In the genomic region with DNA sequence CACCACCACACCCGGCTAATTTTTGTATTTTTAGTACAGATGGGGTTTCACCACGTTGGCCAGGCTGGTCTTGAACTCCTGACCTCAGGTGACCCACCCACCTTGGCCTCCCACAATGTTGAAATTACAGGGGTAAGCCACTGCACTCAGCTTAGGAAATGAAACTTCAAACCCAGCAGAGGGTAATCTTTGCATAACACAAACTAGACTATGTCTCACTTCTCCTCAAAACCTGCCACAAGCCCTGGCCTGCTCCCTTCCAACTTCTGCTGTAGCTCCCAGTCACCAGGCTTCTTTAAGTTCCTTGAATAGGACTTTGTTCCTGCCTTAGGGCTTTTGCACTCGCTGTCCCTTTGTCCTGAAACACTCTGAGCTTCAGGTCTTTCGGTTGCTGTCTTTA, we compare ENCODE assay signal across 10 cellular contexts. TPM values are rescaled to one million over a fixed set of nuclear protein-coding genes. Genes with fewer than 3 reads are reported as not detected.
A peak's percentile ranks its signal among the peaks of the same experiment; 100 is the strongest.
DNase-seq lines count a peak whose midpoint lies in the region; ATAC-seq and TF ChIP-seq lines count a peak whose summit lies in the region.
"Had no signal": no experiment of that assay in that cellular context is flagged by ENCODE, and none has a peak within 500 bp of the region (broad histone marks: within the 10 kb centered on the region; RNA-seq: fewer than 3 reads in every experiment).

No MANE protein-coding gene starts in this region.

- TF ChIP-seq POLR2A in body of pancreas (IDR thresholded peaks at IDR 0.05): no peak
- TF ChIP-seq POLR2A in upper lobe of left lung (IDR thresholded peaks at IDR 0.05): no peak

- H3K9me3 ChIP-seq in body of pancreas (no peaks in the 10 kb centered on the region), right atrium auricular region (no peaks in the 10 kb centered on the region), upper lobe of left lung (no peaks in the 10 kb centered on the region)

- ATAC-seq in activated T-cell treated with anti-CD3 and anti-CD28 coated beads, Interleukin-2, amount 50 U/mL, for 72 hours (replicated peaks in 1 of 2): no peak
- peak; percentile 62 for ATAC-seq in HG03175 (IDR thresholded peaks at IDR 0.05; ENCODE audit: unreplicated experiment)
- ATAC-seq in body of pancreas: no peak
- ATAC-seq in upper lobe of left lung (ENCODE audit: low FRiP score in 2 of 2): no peak

- peaks cover 7% of the 10 kb centered on the region for H3K27me3 Mint-ChIP-seq in activated T-cell treated with anti-CD3 and anti-CD28 coated beads, Interleukin-2, amount 50 U/mL, for 24 hours
- H3K27me3 Mint-ChIP-seq in activated T-cell treated with anti-CD3 and anti-CD28 coated beads, Interleukin-2, amount 50 U/mL, for 72 hours (ENCODE audit: low read depth): peaks cover 15% of the 10 kb centered on the region

- H3K4me1 ChIP-seq in body of pancreas (peaks cover 62% of the 10 kb centered on the region), right atrium auricular region (peaks cover 0 to 15% of the 10 kb centered on the region in 2 donors), upper lobe of left lung (peaks cover 17 to 50% (median 24%) of the 10 kb centered on the region in 4 donors)

- H3K36me3 Mint-ChIP-seq in activated T-cell treated with anti-CD3 and anti-CD28 coated beads, Interleukin-2, amount 50 U/mL, for 24 hours (ENCODE audit: low read depth): no peaks in the 10 kb centered on the region
- no peaks in the 10 kb centered on the region for H3K36me3 Mint-ChIP-seq in activated T-cell treated with anti-CD3 and anti-CD28 coated beads, Interleukin-2, amount 50 U/mL, for 72 hours (ENCODE audit: insufficient read depth in 2 of 2)

- H3K4me1 Mint-ChIP-seq in activated T-cell treated with anti-CD3 and anti-CD28 coated beads, Interleukin-2, amount 50 U/mL, for 24 hours (ENCODE audit: low read depth): peaks cover 23% of the 10 kb centered on the region
- peaks cover 43% of the 10 kb centered on the region for H3K4me1 Mint-ChIP-seq in activated T-cell treated with anti-CD3 and anti-CD28 coated beads, Interleukin-2, amount 50 U/mL, for 72 hours (ENCODE audit: low read depth)

- TF ChIP-seq EP300 in upper lobe of left lung (IDR thresholded peaks at IDR 0.05): no peak

- no peaks in the 10 kb centered on the region for H3K36me3 ChIP-seq in body of pancreas (replicated peaks in 1 of 2; ENCODE audit: insufficient read depth in 1 of 2, low read depth in 2 of 2)
- H3K36me3 ChIP-seq in right atrium auricular region: no peaks in the 10 kb centered on the region
- no peaks in the 10 kb centered on the region for H3K36me3 ChIP-seq in upper lobe of left lung

- H3K27me3 ChIP-seq in body of pancreas: no peaks in the 10 kb centered on the region
- no peaks in the 10 kb centered on the region for H3K27me3 ChIP-seq in right atrium auricular region
- no peaks in the 10 kb centered on the region for H3K27me3 ChIP-seq in upper lobe of left lung

- H3K4me3 ChIP-seq in body of pancreas (no peak overlapping the region), right atrium auricular region (no peak overlapping the region), upper lobe of left lung (no peak overlapping the region)

- intact Hi-C loops in body of pancreas (cut with DNase I): loop anchor here (5.0 kb wide), 1 partner anchor 50 kb away; no protein-coding TSS in a partner anchor

- H3K27ac ChIP-seq in body of pancreas: peak overlapping the region; percentile 74 to 91 (median 88)
- H3K27ac ChIP-seq in right atrium auricular region: no peak overlapping the region
- peak overlapping the region in 1 of 4 donors; percentile 80 for H3K27ac ChIP-seq in upper lobe of left lung

- DNase-seq in activated T-cell treated with anti-CD3 and anti-CD28 coated beads, Interleukin-2, amount 50 U/mL, for 24 hours: no peak
- no peak for DNase-seq in activated T-cell treated with anti-CD3 and anti-CD28 coated beads, Interleukin-2, amount 50 U/mL, for 72 hours
- DNase-seq in body of pancreas (no peak), right atrium auricular region (ENCODE audit: low spot score) (no peak), upper lobe of left lung (no peak), putamen (ENCODE audit: low spot score) (no peak), HK-2 (ENCODE audit: unreplicated experiment) (no peak)
- DNase-seq: effector CD8-positive, alpha-beta T cell; NCI-H226 had no signal

- peak overlapping the region; percentile 64 for H3K27ac Mint-ChIP-seq in activated T-cell treated with anti-CD3 and anti-CD28 coated beads, Interleukin-2, amount 50 U/mL, for 24 hours
- no peak overlapping the region for H3K27ac Mint-ChIP-seq in activated T-cell treated with anti-CD3 and anti-CD28 coated beads, Interleukin-2, amount 50 U/mL, for 72 hours

- no peaks in the 10 kb centered on the region for H3K9me3 Mint-ChIP-seq in activated T-cell treated with anti-CD3 and anti-CD28 coated beads, Interleukin-2, amount 50 U/mL, for 24 hours
- no peaks in the 10 kb centered on the region for H3K9me3 Mint-ChIP-seq in activated T-cell treated with anti-CD3 and anti-CD28 coated beads, Interleukin-2, amount 50 U/mL, for 72 hours

- H3K4me3 Mint-ChIP-seq in activated T-cell treated with anti-CD3 and anti-CD28 coated beads, Interleukin-2, amount 50 U/mL, for 24 hours: no peak overlapping the region
- no peak overlapping the region for H3K4me3 Mint-ChIP-seq in activated T-cell treated with anti-CD3 and anti-CD28 coated beads, Interleukin-2, amount 50 U/mL, for 72 hours

- TF ChIP-seq CTCF in body of pancreas (IDR thresholded peaks at IDR 0.05): no peak
- TF ChIP-seq CTCF in right atrium auricular region (IDR thresholded peaks at IDR 0.05): no peak
- no peak for TF ChIP-seq CTCF in upper lobe of left lung (IDR thresholded peaks at IDR 0.05)

- 58 to 63% methylated on average over 4 of the region's 4 CpGs for WGBS in body of pancreas, 2 donors
- 58 to 60% methylated on average over 4 of the region's 4 CpGs for WGBS in upper lobe of left lung, 2 donors

RNA-seq across cellular contexts. Expression of a gene that starts 39.2 kb away (rescaled TPM):
- 10 to 100 TPM; 14.2 to 15.5 TPM for total RNA-seq in activated T-cell treated with anti-CD3 and anti-CD28 coated beads, Interleukin-2, amount 50 U/mL, for 72 hours
- total RNA-seq in body of pancreas (10 to 100 TPM; 42.8 to 63.9 TPM), right atrium auricular region (10 to 100 TPM; 22.1 to 31.6 TPM), upper lobe of left lung (10 to 100 TPM; 47.6 to 81.3 (median 55.9) TPM)

RNA-seq across cellular contexts. Expression of a gene that starts 59.7 kb away (rescaled TPM):
- 100 to 1,000 TPM; 123 to 170 TPM for total RNA-seq in activated T-cell treated with anti-CD3 and anti-CD28 coated beads, Interleukin-2, amount 50 U/mL, for 72 hours
- total RNA-seq in body of pancreas: 10 to 100 TPM; 77.5 to 78.6 TPM
- 100 to 1,000 TPM; 119 to 249 TPM for total RNA-seq in right atrium auricular region
- 10 to 100 TPM; 41.5 to 72.1 (median 48.7) TPM for total RNA-seq in upper lobe of left lung

Comparison
In these comparisons a context has a peak if more than half of its experiments do, and no peak if none do; other contexts are left out.
1. H3K27ac ChIP-seq: peak in body of pancreas (4 of 4); none in right atrium auricular region (0 of 2).